ENCODE assay signal across 29 cellular contexts in the genomic region with DNA sequence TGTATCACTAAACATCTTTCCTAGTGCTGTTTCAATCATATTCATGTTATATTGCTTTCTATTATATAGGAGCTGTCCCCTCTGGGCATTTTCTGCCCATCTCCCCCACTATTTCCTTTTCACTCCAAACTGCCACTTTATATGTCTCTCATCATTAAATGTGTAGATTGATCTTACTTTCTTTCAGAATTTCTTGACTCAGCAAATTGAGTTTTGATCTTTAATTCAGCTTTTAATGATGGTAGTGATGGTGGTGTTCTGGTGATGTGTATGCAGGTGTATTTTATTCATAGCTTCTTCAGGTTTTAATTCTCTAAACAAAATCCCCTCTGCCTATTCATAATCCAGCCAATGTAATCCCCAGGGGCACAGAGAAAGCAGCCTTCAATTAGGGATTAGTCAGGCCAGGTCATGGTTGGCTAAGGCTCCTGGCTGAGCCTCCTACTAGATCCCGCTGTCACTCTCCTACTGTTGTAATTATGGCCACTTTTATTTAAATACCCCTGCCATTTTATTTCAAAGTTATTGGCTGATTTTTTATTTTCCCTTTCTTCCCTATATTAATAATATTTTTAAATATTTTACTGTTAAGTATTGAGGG.
"Had no signal": no experiment of that assay in that cellular context is flagged by ENCODE, and none has a peak within 500 bp of the region (broad histone marks: within the 10 kb centered on the region; RNA-seq: fewer than 3 reads in every experiment).

No MANE protein-coding gene starts in this region.

- H3K9me3 Mint-ChIP-seq: brain had no signal

- H3K27me3 ChIP-seq: SJSA1 had no signal

- H3K27ac Mint-ChIP-seq: activated CD8-positive, alpha-beta T cell treated with anti-CD3 and anti-CD28 coated beads, Interleukin-2, amount 10 ng/mL, durations not matched to agents 7 days and 5 days; activated naive CD4-positive, alpha-beta T cell treated with anti-CD3 and anti-CD28 coated beads, Interleukin-2, amount 50 U/mL, for 72 hours; brain; T-helper 1 cell treated with Interleukin-12 subunit alpha and Interleukin-12 subunit beta and Interleukin-4 antibody, amounts not matched to agents 30 μg/mL and 1 μg/mL, for 36 hours; WTC11 had no signal

- FAIRE-seq: astrocyte, RCC 7860 had no signal

- H3K4me1 Mint-ChIP-seq: brain; central memory CD8-positive, alpha-beta T cell; WTC11 had no signal

- H3K4me3 Mint-ChIP-seq: activated CD8-positive, alpha-beta T cell treated with anti-CD3 and anti-CD28 coated beads, Interleukin-2, amount 10 ng/mL, durations not matched to agents 7 days and 5 days; brain; central memory CD8-positive, alpha-beta T cell; T-helper 1 cell treated with Interleukin-12 subunit alpha and Interleukin-12 subunit beta and Interleukin-4 antibody, amounts not matched to agents 30 μg/mL and 1 μg/mL, for 36 hours; WTC11 had no signal

- H3K4me1 ChIP-seq: SJSA1 had no signal

- H3K36me3 ChIP-seq: SJSA1 had no signal

- H3K27me3 Mint-ChIP-seq: brain; central memory CD8-positive, alpha-beta T cell had no signal

- H3K27ac ChIP-seq: SJSA1 had no signal

- H3K4me3 ChIP-seq: SJSA1 had no signal

- DNase-seq: activated CD4-positive, alpha-beta T cell treated with anti-CD3 and anti-CD28 coated beads for 48 hours; activated CD4-positive, alpha-beta T cell treated with anti-CD3 and anti-CD28 coated beads, Interleukin-2, amount 50 U/mL, for 4 hours; activated CD4-positive, CD25-positive, alpha-beta regulatory T cell treated with anti-CD3 and anti-CD28 coated beads, Interleukin-2, amount 50 U/mL, for 72 hours; activated CD8-positive, alpha-beta memory T cell treated with anti-CD3 and anti-CD28 coated beads, Interleukin-2, amount 50 U/mL, for 48 hours; activated CD8-positive, alpha-beta T cell treated with anti-CD3 and anti-CD28 coated beads, Interleukin-2, amount 10 ng/mL, durations not matched to agents 7 days and 5 days; activated effector memory CD4-positive, alpha-beta T cell treated with anti-CD3 and anti-CD28 coated beads, Interleukin-2, amount 50 U/mL, for 16 hours; activated naive CD4-positive, alpha-beta T cell treated with Interleukin-2 at 50 U/mL for 16 hours; activated T-cell treated with anti-CD3 and anti-CD28 coated beads, Interleukin-2, amount 50 U/mL, for 1 hour; amygdala; cortex of kidney; Karpas-422; MM.1S; NCI-H1105; NCI-H146; NCI-H187 treated with DMSO at 0.1 percent for 48 hours; NCI-H2081 treated with DMSO at 0.1 percent for 48 hours; NCI-H2171; NCI-H2227 treated with DMSO at 0.1 percent for 48 hours; NK-92 treated with Interleukin-12 subunit alpha and Interleukin-12 subunit beta, amount 100 ng/mL, for 24 hours; SHP77; SW 1271 had no signal

- H3K36me3 Mint-ChIP-seq: activated naive CD4-positive, alpha-beta T cell treated with anti-CD3 and anti-CD28 coated beads, Interleukin-2, amount 50 U/mL, for 72 hours; brain; WTC11 had no signal

- H3K9me3 ChIP-seq: SJSA1 had no signal
